In genomic region chr5:38458174-38458573, GRCh38 we compare ENCODE assay signal across 25 cellular contexts.
"Had no signal": no experiment of that assay in that cellular context is flagged by ENCODE, and none has a peak within 500 bp of the region (broad histone marks: within the 10 kb centered on the region; RNA-seq: fewer than 3 reads in every experiment).

No MANE protein-coding gene starts in this region.

- H3K36me3 Mint-ChIP-seq: stimulated activated memory B cell treated with anti-CD40 and anti-IgM and Interleukin-4, amounts not matched to agents 10 μg/mL and 1 μg/mL and 100 μg/mL, for 72 hours; type B pancreatic cell had no signal

- H3K4me2 ChIP-seq: hepatocyte had no signal

- H3K27me3 ChIP-seq: hepatocyte, right lobe of liver, tibial nerve, uterus had no signal

- H3K9me3 ChIP-seq: heart right ventricle, left ventricle myocardium inferior, mucosa of descending colon, psoas muscle, right lobe of liver, tibial nerve, uterus had no signal

- ATAC-seq: heart right ventricle; mucosa of descending colon; naive thymus-derived CD4-positive, alpha-beta T cell; psoas muscle; right lobe of liver; stimulated activated memory B cell treated with anti-CD40 and anti-IgM and Interleukin-4, amounts not matched to agents 10 μg/mL and 1 μg/mL and 100 μg/mL, for 72 hours; stimulated activated naive CD8-positive, alpha-beta T cell treated with anti-CD3 and anti-CD28 coated beads, Interleukin-15, amount 100 ng/mL, for 72 hours had no signal

- H2AFZ ChIP-seq: hepatocyte, parathyroid adenoma had no signal

- H3K27ac Mint-ChIP-seq: naive thymus-derived CD4-positive, alpha-beta T cell; stimulated activated memory B cell treated with anti-CD40 and anti-IgM and Interleukin-4, amounts not matched to agents 10 μg/mL and 1 μg/mL and 100 μg/mL, for 72 hours; stimulated activated naive CD8-positive, alpha-beta T cell treated with anti-CD3 and anti-CD28 coated beads, Interleukin-15, amount 100 ng/mL, for 72 hours; type B pancreatic cell had no signal

- H3K4me3 Mint-ChIP-seq: naive thymus-derived CD4-positive, alpha-beta T cell; nephron; neural crest cell; stimulated activated memory B cell treated with anti-CD40 and anti-IgM and Interleukin-4, amounts not matched to agents 10 μg/mL and 1 μg/mL and 100 μg/mL, for 72 hours; stimulated activated naive CD8-positive, alpha-beta T cell treated with anti-CD3 and anti-CD28 coated beads, Interleukin-15, amount 100 ng/mL, for 72 hours; type B pancreatic cell had no signal

- H3K27ac ChIP-seq: heart right ventricle, hepatocyte, left ventricle myocardium inferior, parathyroid adenoma, psoas muscle, right lobe of liver, skin epidermis, tibial nerve, uterus had no signal

- H3K9me3 Mint-ChIP-seq: nephron; stimulated activated naive CD8-positive, alpha-beta T cell treated with anti-CD3 and anti-CD28 coated beads, Interleukin-15, amount 100 ng/mL, for 72 hours; type B pancreatic cell had no signal

- H3K79me2 ChIP-seq: hepatocyte, parathyroid adenoma had no signal

- H3K4me1 ChIP-seq: parathyroid adenoma, right lobe of liver, uterus had no signal

- H3K36me3 ChIP-seq: heart right ventricle, left ventricle myocardium inferior, right lobe of liver, uterus had no signal

- H3K9ac ChIP-seq: parathyroid adenoma had no signal

- H3K4me3 ChIP-seq: heart right ventricle, hepatocyte, left ventricle myocardium inferior, lung, mucosa of descending colon, psoas muscle, right lobe of liver, skin epidermis, tibial nerve, uterus had no signal

- DNase-seq: heart right ventricle; islet precursor cell; left ventricle myocardium inferior; midbrain; mucosa of descending colon; naive thymus-derived CD4-positive, alpha-beta T cell; nucleus accumbens; psoas muscle; right lobe of liver; stimulated activated CD4-positive, alpha-beta T cell treated with anti-CD3 and anti-CD28 coated beads, Interleukin-12 subunit alpha, Interleukin-12 subunit beta, amount 100 ng/mL, for 4 hours; stimulated activated CD4-positive, alpha-beta T cell treated with anti-CD3 and anti-CD28 coated beads, Interleukin-4, amount 100 ng/mL, for 4 hours; stimulated activated CD8-positive, alpha-beta memory T cell treated with anti-CD3 and anti-CD28 coated beads, Interleukin-4, amount 100 ng/mL, for 48 hours; stimulated activated naive CD4-positive, alpha-beta T cell treated with Interleukin-2 at 50 U/mL for 16 hours; stimulated activated naive CD8-positive, alpha-beta T cell treated with anti-CD3 and anti-CD28 coated beads, Interleukin-15, amount 100 ng/mL, for 72 hours; substantia nigra; uterus had no signal
